In the genomic region with DNA sequence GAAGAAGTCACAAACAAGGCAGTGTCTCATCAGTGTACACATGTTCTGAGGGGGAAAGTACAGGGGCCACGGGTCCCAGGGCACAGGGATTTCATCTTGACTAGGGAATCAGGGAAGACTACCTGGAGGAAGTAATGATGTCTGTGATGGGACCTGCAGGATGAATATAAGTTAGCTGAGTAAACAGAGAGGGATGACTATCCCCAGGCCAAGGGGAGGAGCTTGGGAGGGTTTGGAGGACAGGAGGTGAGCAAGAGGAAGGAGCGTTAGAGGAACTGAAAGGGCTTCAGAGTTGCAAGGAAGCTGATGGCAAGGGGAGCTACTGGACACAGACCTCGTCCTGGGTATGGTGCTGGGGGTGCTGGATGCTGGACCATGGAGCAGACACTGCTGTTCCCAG, we compare ENCODE assay signal across 1 cellular context.
TF ChIP-seq lines count a peak whose summit lies in the region.

No MANE protein-coding gene starts in this region.

TF ChIP-seq in SK-N-SH treated with all-trans-retinoic acid at 6 μM for 48 hours, 23 proteins besides CTCF, POLR2A, EP300 and RAD21 (continued from another document):
- TF ChIP-seq, protein P1, sequence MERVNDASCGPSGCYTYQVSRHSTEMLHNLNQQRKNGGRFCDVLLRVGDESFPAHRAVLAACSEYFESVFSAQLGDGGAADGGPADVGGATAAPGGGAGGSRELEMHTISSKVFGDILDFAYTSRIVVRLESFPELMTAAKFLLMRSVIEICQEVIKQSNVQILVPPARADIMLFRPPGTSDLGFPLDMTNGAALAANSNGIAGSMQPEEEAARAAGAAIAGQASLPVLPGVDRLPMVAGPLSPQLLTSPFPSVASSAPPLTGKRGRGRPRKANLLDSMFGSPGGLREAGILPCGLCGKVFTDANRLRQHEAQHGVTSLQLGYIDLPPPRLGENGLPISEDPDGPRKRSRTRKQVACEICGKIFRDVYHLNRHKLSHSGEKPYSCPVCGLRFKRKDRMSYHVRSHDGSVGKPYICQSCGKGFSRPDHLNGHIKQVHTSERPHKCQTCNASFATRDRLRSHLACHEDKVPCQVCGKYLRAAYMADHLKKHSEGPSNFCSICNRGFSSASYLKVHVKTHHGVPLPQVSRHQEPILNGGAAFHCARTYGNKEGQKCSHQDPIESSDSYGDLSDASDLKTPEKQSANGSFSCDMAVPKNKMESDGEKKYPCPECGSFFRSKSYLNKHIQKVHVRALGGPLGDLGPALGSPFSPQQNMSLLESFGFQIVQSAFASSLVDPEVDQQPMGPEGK (CRISPR knock-in tag; IDR thresholded peaks at IDR 0.05; ENCODE audit: borderline replicate concordance): no peak
